1 cellular context compared by ENCODE assay signal in the genomic region with DNA sequence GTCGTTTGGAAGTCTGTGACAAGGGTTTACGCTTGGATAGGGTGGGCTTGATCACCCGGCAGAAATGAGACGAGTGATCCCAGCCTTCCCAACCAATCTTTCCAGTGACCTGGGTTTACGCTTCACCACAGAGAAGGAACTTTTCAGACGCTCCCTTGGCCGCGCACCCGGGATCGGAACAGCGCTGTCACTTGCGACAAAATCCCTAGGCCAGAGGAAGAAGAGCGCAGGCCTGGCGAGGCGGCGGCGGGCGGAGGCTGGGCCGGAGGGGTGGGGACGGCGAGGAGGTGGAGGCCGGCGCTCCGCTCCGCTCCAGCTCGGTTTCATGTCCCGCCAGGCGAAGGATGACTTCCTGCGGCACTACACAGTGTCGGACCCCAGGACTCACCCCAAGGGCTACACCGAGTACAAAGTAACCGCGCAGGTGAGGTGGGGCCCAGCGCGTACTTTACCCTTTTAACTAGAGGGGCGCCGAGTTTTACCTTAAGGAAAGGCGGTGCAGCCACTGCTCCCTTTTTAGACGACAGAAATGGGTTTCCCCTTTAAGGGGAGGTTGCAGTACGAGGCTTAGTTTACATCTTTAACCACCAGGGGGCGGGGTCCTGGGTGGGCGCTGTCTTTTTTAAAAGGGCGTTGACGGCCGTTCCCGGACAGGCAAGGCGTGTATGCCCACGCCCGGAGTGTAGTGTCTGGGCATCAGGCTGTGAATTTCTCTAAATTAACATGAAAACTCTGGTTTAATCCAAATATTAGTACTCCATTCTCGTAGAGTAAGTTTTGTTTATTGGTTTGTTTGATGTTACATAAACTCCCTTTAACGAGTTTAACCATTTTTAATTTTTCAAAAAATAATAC.
TF ChIP-seq lines count a peak whose summit lies in the region.

A gene with protein sequence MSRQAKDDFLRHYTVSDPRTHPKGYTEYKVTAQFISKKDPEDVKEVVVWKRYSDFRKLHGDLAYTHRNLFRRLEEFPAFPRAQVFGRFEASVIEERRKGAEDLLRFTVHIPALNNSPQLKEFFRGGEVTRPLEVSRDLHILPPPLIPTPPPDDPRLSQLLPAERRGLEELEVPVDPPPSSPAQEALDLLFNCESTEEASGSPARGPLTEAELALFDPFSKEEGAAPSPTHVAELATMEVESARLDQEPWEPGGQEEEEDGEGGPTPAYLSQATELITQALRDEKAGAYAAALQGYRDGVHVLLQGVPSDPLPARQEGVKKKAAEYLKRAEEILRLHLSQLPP (plus strand): TSS at position 227 of the 855 bp plus-strand sequence. CDS start 99 bp downstream, at position 326.

TF ChIP-seq in HEK293, 187 proteins besides CTCF, POLR2A, EP300 and RAD21 (continued from another document and continues in another):
- no peak for TF ChIP-seq ZNF146 (tag by site-specific recombination; IDR thresholded peaks at IDR 0.05)
- TF ChIP-seq ZBTB21 (tag by site-specific recombination; IDR thresholded peaks at IDR 0.05), result no peak
- TF ChIP-seq ZBTB7A (tag by site-specific recombination; IDR thresholded peaks at IDR 0.05; ENCODE audit: low read depth), result peak; percentile 81; the same call in 1 of the 2 replicates
- no peak for TF ChIP-seq ZNF138 (tag by site-specific recombination; IDR thresholded peaks at IDR 0.05; ENCODE audit: borderline replicate concordance)
- TF ChIP-seq ZNF354C (tag by site-specific recombination; IDR thresholded peaks at IDR 0.05; ENCODE audit: borderline replicate concordance, low read depth), result no peak
- no peak for TF ChIP-seq ZNF202 (tag by site-specific recombination; IDR thresholded peaks at IDR 0.05; ENCODE audit: borderline replicate concordance)
- no peak for TF ChIP-seq BCL11A (tag by site-specific recombination; IDR thresholded peaks at IDR 0.05; ENCODE audit: low read depth)
- TF ChIP-seq, protein P1, sequence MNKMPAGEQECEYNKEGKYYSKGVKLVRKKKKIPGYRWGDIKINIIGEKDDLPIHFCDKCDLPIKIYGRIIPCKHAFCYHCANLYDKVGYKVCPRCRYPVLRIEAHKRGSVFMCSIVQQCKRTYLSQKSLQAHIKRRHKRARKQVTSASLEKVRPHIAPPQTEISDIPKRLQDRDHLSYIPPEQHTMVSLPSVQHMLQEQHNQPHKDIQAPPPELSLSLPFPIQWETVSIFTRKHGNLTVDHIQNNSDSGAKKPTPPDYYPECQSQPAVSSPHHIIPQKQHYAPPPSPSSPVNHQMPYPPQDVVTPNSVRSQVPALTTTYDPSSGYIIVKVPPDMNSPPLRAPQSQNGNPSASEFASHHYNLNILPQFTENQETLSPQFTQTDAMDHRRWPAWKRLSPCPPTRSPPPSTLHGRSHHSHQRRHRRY (tag by site-specific recombination; IDR thresholded peaks at IDR 0.05), result no peak
- peak; percentile 81 for TF ChIP-seq KLF1 (tag by site-specific recombination; IDR thresholded peaks at IDR 0.05)
- no peak for TF ChIP-seq ZNF426 (tag by site-specific recombination; IDR thresholded peaks at IDR 0.05)
- no peak for TF ChIP-seq TRIM28 (IDR thresholded peaks at IDR 0.05; ENCODE audit: borderline replicate concordance, low read length)
- TF ChIP-seq, protein P2, sequence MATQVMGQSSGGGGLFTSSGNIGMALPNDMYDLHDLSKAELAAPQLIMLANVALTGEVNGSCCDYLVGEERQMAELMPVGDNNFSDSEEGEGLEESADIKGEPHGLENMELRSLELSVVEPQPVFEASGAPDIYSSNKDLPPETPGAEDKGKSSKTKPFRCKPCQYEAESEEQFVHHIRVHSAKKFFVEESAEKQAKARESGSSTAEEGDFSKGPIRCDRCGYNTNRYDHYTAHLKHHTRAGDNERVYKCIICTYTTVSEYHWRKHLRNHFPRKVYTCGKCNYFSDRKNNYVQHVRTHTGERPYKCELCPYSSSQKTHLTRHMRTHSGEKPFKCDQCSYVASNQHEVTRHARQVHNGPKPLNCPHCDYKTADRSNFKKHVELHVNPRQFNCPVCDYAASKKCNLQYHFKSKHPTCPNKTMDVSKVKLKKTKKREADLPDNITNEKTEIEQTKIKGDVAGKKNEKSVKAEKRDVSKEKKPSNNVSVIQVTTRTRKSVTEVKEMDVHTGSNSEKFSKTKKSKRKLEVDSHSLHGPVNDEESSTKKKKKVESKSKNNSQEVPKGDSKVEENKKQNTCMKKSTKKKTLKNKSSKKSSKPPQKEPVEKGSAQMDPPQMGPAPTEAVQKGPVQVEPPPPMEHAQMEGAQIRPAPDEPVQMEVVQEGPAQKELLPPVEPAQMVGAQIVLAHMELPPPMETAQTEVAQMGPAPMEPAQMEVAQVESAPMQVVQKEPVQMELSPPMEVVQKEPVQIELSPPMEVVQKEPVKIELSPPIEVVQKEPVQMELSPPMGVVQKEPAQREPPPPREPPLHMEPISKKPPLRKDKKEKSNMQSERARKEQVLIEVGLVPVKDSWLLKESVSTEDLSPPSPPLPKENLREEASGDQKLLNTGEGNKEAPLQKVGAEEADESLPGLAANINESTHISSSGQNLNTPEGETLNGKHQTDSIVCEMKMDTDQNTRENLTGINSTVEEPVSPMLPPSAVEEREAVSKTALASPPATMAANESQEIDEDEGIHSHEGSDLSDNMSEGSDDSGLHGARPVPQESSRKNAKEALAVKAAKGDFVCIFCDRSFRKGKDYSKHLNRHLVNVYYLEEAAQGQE (tag by site-specific recombination; IDR thresholded peaks at IDR 0.05), result 0 out of 2 replicates have a peak, but pooled peaks have one; percentile 23
- TF ChIP-seq ZNF174 (tag by site-specific recombination; IDR thresholded peaks at IDR 0.05), result no peak
- TF ChIP-seq, protein P3, sequence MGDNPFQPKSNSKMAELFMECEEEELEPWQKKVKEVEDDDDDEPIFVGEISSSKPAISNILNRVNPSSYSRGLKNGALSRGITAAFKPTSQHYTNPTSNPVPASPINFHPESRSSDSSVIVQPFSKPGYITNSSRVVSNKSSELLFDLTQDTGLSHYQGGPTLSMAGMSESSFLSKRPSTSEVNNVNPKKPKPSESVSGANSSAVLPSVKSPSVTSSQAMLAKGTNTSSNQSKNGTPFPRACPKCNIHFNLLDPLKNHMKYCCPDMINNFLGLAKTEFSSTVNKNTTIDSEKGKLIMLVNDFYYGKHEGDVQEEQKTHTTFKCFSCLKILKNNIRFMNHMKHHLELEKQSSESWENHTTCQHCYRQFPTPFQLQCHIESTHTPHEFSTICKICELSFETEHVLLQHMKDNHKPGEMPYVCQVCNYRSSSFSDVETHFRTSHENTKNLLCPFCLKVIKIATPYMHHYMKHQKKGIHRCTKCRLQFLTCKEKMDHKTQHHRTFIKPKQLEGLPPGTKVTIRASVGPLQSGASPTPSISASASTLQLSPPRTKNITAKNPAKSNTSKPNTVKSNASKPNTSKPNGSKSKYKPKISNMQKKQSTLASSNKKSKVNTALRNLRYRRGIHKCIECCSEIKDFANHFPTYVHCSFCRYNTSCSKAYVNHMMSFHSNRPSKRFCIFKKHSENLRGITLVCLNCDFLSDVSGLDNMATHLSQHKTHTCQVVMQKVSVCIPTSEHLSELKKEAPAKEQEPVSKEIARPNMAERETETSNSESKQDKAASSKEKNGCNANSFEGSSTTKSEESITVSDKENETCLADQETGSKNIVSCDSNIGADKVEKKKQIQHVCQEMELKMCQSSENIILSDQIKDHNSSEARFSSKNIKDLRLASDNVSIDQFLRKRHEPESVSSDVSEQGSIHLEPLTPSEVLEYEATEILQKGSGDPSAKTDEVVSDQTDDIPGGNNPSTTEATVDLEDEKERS (tag by site-specific recombination; IDR thresholded peaks at IDR 0.05), result no peak
- no peak for TF ChIP-seq ZNF596 (tag by site-specific recombination; IDR thresholded peaks at IDR 0.05)
- no peak for TF ChIP-seq ZNF792 (tag by site-specific recombination; IDR thresholded peaks at IDR 0.05)
- TF ChIP-seq ZNF155 (tag by site-specific recombination; IDR thresholded peaks at IDR 0.05), result no peak
- TF ChIP-seq ZBTB8A (tag by site-specific recombination; IDR thresholded peaks at IDR 0.05), result peak; percentile 86
- TF ChIP-seq, protein P4, sequence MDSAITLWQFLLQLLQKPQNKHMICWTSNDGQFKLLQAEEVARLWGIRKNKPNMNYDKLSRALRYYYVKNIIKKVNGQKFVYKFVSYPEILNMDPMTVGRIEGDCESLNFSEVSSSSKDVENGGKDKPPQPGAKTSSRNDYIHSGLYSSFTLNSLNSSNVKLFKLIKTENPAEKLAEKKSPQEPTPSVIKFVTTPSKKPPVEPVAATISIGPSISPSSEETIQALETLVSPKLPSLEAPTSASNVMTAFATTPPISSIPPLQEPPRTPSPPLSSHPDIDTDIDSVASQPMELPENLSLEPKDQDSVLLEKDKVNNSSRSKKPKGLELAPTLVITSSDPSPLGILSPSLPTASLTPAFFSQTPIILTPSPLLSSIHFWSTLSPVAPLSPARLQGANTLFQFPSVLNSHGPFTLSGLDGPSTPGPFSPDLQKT (IDR thresholded peaks at IDR 0.05; ENCODE audit: borderline replicate concordance, low read depth, low read length), result no peak
- TF ChIP-seq ZNF324 (tag by site-specific recombination; IDR thresholded peaks at IDR 0.05), result 0 out of 2 replicates have a peak, but pooled peaks have one; percentile 42
- TF ChIP-seq, protein P5, sequence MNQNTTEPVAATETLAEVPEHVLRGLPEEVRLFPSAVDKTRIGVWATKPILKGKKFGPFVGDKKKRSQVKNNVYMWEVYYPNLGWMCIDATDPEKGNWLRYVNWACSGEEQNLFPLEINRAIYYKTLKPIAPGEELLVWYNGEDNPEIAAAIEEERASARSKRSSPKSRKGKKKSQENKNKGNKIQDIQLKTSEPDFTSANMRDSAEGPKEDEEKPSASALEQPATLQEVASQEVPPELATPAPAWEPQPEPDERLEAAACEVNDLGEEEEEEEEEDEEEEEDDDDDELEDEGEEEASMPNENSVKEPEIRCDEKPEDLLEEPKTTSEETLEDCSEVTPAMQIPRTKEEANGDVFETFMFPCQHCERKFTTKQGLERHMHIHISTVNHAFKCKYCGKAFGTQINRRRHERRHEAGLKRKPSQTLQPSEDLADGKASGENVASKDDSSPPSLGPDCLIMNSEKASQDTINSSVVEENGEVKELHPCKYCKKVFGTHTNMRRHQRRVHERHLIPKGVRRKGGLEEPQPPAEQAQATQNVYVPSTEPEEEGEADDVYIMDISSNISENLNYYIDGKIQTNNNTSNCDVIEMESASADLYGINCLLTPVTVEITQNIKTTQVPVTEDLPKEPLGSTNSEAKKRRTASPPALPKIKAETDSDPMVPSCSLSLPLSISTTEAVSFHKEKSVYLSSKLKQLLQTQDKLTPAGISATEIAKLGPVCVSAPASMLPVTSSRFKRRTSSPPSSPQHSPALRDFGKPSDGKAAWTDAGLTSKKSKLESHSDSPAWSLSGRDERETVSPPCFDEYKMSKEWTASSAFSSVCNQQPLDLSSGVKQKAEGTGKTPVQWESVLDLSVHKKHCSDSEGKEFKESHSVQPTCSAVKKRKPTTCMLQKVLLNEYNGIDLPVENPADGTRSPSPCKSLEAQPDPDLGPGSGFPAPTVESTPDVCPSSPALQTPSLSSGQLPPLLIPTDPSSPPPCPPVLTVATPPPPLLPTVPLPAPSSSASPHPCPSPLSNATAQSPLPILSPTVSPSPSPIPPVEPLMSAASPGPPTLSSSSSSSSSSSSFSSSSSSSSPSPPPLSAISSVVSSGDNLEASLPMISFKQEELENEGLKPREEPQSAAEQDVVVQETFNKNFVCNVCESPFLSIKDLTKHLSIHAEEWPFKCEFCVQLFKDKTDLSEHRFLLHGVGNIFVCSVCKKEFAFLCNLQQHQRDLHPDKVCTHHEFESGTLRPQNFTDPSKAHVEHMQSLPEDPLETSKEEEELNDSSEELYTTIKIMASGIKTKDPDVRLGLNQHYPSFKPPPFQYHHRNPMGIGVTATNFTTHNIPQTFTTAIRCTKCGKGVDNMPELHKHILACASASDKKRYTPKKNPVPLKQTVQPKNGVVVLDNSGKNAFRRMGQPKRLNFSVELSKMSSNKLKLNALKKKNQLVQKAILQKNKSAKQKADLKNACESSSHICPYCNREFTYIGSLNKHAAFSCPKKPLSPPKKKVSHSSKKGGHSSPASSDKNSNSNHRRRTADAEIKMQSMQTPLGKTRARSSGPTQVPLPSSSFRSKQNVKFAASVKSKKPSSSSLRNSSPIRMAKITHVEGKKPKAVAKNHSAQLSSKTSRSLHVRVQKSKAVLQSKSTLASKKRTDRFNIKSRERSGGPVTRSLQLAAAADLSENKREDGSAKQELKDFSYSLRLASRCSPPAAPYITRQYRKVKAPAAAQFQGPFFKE (tag by site-specific recombination; IDR thresholded peaks at IDR 0.05; ENCODE audit: borderline replicate concordance), result no peak
- no peak for TF ChIP-seq ZNF585B (tag by site-specific recombination; IDR thresholded peaks at IDR 0.05)
- peak; percentile 49; the same call in 1 of the 2 replicates for TF ChIP-seq KLF7 (tag by site-specific recombination; IDR thresholded peaks at IDR 0.05; ENCODE audit: borderline replicate concordance)
- TF ChIP-seq, protein P6, sequence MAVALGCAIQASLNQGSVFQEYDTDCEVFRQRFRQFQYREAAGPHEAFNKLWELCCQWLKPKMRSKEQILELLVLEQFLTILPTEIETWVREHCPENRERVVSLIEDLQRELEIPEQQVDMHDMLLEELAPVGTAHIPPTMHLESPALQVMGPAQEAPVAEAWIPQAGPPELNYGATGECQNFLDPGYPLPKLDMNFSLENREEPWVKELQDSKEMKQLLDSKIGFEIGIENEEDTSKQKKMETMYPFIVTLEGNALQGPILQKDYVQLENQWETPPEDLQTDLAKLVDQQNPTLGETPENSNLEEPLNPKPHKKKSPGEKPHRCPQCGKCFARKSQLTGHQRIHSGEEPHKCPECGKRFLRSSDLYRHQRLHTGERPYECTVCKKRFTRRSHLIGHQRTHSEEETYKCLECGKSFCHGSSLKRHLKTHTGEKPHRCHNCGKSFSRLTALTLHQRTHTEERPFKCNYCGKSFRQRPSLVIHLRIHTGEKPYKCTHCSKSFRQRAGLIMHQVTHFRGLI (tag by site-specific recombination; IDR thresholded peaks at IDR 0.05), result peak; percentile 16; the same call in 1 of the 2 replicates
- no peak for TF ChIP-seq ZNF416 (tag by site-specific recombination; IDR thresholded peaks at IDR 0.05)
- no peak for TF ChIP-seq ZNF433 (tag by site-specific recombination; IDR thresholded peaks at IDR 0.05; ENCODE audit: low read depth)
- no peak for TF ChIP-seq ZNF843 (tag by site-specific recombination; IDR thresholded peaks at IDR 0.05)
- TF ChIP-seq ZNF529 (tag by site-specific recombination; IDR thresholded peaks at IDR 0.05; ENCODE audit: insufficient replicate concordance), result no peak
- TF ChIP-seq, protein P7, sequence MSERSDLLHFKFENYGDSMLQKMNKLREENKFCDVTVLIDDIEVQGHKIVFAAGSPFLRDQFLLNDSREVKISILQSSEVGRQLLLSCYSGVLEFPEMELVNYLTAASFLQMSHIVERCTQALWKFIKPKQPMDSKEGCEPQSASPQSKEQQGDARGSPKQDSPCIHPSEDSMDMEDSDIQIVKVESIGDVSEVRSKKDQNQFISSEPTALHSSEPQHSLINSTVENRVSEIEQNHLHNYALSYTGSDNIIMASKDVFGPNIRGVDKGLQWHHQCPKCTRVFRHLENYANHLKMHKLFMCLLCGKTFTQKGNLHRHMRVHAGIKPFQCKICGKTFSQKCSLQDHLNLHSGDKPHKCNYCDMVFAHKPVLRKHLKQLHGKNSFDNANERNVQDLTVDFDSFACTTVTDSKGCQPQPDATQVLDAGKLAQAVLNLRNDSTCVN (tag by site-specific recombination; optimal IDR thresholded peaks at IDR 0.05), result peak; percentile 67
- TF ChIP-seq HOXC10 (CRISPR knock-in tag; IDR thresholded peaks at IDR 0.05), result no peak
- TF ChIP-seq ZNF571 (tag by site-specific recombination; IDR thresholded peaks at IDR 0.05), result no peak
- TF ChIP-seq, protein P8, sequence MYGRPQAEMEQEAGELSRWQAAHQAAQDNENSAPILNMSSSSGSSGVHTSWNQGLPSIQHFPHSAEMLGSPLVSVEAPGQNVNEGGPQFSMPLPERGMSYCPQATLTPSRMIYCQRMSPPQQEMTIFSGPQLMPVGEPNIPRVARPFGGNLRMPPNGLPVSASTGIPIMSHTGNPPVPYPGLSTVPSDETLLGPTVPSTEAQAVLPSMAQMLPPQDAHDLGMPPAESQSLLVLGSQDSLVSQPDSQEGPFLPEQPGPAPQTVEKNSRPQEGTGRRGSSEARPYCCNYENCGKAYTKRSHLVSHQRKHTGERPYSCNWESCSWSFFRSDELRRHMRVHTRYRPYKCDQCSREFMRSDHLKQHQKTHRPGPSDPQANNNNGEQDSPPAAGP (tag by site-specific recombination; IDR thresholded peaks at IDR 0.05), result peak; percentile 77; the same call in 1 of the 2 replicates
- no peak for TF ChIP-seq ZNF664 (tag by site-specific recombination; IDR thresholded peaks at IDR 0.05)
